In the genomic region with DNA sequence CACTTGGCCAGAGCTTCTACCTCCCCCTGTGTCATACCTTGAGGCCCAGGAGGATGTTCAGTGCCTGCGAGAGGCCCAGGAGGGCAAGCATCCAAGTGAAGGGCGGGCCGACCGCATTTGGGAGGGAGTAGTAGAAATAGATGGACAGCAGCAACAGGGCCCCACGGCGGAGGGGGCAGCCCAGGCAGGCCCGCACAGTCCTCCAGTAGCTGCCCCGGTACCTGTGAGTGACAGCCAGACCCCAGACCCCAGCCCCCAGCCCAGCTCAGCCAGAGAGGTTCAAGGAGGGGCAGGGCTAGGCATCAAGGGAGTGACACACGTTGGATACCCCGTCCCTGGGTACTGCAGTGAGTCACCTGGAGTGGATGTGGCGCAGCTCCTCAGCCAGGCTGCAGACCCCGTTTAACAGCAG, we compare ENCODE assay signal across 1 cellular context.
TF ChIP-seq lines count a peak whose summit lies in the region.

No MANE protein-coding gene starts in this region.

TF ChIP-seq in GM23338, 12 proteins besides CTCF, POLR2A, EP300 and RAD21:
- no peak for TF ChIP-seq EZH2phosphoT487 (IDR thresholded peaks at IDR 0.05; ENCODE audit: unreplicated experiment)
- TF ChIP-seq ZNF114 (CRISPR knock-in tag; IDR thresholded peaks at IDR 0.05): no peak
- no peak for TF ChIP-seq CREB1 (CRISPR knock-in tag; IDR thresholded peaks at IDR 0.05; ENCODE audit: low read depth)
- no peak for TF ChIP-seq JUNB (IDR thresholded peaks at IDR 0.05; ENCODE audit: unreplicated experiment)
- TF ChIP-seq, protein P1, sequence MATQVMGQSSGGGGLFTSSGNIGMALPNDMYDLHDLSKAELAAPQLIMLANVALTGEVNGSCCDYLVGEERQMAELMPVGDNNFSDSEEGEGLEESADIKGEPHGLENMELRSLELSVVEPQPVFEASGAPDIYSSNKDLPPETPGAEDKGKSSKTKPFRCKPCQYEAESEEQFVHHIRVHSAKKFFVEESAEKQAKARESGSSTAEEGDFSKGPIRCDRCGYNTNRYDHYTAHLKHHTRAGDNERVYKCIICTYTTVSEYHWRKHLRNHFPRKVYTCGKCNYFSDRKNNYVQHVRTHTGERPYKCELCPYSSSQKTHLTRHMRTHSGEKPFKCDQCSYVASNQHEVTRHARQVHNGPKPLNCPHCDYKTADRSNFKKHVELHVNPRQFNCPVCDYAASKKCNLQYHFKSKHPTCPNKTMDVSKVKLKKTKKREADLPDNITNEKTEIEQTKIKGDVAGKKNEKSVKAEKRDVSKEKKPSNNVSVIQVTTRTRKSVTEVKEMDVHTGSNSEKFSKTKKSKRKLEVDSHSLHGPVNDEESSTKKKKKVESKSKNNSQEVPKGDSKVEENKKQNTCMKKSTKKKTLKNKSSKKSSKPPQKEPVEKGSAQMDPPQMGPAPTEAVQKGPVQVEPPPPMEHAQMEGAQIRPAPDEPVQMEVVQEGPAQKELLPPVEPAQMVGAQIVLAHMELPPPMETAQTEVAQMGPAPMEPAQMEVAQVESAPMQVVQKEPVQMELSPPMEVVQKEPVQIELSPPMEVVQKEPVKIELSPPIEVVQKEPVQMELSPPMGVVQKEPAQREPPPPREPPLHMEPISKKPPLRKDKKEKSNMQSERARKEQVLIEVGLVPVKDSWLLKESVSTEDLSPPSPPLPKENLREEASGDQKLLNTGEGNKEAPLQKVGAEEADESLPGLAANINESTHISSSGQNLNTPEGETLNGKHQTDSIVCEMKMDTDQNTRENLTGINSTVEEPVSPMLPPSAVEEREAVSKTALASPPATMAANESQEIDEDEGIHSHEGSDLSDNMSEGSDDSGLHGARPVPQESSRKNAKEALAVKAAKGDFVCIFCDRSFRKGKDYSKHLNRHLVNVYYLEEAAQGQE (IDR thresholded peaks at IDR 0.05; ENCODE audit: unreplicated experiment): no peak
- TF ChIP-seq, protein P2, sequence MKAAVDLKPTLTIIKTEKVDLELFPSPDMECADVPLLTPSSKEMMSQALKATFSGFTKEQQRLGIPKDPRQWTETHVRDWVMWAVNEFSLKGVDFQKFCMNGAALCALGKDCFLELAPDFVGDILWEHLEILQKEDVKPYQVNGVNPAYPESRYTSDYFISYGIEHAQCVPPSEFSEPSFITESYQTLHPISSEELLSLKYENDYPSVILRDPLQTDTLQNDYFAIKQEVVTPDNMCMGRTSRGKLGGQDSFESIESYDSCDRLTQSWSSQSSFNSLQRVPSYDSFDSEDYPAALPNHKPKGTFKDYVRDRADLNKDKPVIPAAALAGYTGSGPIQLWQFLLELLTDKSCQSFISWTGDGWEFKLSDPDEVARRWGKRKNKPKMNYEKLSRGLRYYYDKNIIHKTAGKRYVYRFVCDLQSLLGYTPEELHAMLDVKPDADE (IDR thresholded peaks at IDR 0.05): no peak
- TF ChIP-seq, protein P3, sequence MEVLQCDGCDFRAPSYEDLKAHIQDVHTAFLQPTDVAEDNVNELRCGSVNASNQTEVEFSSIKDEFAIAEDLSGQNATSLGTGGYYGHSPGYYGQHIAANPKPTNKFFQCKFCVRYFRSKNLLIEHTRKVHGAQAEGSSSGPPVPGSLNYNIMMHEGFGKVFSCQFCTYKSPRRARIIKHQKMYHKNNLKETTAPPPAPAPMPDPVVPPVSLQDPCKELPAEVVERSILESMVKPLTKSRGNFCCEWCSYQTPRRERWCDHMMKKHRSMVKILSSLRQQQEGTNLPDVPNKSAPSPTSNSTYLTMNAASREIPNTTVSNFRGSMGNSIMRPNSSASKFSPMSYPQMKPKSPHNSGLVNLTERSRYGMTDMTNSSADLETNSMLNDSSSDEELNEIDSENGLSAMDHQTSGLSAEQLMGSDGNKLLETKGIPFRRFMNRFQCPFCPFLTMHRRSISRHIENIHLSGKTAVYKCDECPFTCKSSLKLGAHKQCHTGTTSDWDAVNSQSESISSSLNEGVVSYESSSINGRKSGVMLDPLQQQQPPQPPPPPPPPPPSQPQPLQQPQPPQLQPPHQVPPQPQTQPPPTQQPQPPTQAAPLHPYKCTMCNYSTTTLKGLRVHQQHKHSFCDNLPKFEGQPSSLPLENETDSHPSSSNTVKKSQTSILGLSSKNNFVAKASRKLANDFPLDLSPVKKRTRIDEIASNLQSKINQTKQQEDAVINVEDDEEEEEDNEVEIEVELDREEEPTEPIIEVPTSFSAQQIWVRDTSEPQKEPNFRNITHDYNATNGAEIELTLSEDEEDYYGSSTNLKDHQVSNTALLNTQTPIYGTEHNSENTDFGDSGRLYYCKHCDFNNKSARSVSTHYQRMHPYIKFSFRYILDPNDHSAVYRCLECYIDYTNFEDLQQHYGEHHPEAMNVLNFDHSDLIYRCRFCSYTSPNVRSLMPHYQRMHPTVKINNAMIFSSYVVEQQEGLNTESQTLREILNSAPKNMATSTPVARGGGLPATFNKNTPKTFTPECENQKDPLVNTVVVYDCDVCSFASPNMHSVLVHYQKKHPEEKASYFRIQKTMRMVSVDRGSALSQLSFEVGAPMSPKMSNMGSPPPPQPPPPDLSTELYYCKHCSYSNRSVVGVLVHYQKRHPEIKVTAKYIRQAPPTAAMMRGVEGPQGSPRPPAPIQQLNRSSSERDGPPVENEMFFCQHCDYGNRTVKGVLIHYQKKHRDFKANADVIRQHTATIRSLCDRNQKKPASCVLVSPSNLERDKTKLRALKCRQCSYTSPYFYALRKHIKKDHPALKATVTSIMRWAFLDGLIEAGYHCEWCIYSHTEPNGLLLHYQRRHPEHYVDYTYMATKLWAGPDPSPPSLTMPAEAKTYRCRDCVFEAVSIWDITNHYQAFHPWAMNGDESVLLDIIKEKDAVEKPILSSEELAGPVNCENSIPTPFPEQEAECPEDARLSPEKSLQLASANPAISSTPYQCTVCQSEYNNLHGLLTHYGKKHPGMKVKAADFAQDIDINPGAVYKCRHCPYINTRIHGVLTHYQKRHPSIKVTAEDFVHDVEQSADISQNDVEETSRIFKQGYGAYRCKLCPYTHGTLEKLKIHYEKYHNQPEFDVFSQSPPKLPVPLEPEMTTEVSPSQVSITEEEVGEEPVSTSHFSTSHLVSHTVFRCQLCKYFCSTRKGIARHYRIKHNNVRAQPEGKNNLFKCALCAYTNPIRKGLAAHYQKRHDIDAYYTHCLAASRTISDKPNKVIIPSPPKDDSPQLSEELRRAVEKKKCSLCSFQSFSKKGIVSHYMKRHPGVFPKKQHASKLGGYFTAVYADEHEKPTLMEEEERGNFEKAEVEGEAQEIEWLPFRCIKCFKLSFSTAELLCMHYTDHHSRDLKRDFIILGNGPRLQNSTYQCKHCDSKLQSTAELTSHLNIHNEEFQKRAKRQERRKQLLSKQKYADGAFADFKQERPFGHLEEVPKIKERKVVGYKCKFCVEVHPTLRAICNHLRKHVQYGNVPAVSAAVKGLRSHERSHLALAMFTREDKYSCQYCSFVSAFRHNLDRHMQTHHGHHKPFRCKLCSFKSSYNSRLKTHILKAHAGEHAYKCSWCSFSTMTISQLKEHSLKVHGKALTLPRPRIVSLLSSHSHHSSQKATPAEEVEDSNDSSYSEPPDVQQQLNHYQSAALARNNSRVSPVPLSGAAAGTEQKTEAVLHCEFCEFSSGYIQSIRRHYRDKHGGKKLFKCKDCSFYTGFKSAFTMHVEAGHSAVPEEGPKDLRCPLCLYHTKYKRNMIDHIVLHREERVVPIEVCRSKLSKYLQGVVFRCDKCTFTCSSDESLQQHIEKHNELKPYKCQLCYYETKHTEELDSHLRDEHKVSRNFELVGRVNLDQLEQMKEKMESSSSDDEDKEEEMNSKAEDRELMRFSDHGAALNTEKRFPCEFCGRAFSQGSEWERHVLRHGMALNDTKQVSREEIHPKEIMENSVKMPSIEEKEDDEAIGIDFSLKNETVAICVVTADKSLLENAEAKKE (CRISPR knock-in tag; IDR thresholded peaks at IDR 0.05): no peak
- no peak for TF ChIP-seq ZNF331 (CRISPR knock-in tag; IDR thresholded peaks at IDR 0.05; ENCODE audit: low read depth)
- no peak for TF ChIP-seq POLR2AphosphoS5 (IDR thresholded peaks at IDR 0.05; ENCODE audit: low read depth)
- no peak for TF ChIP-seq NANOG (IDR thresholded peaks at IDR 0.05; ENCODE audit: borderline replicate concordance)
